ENCODE assay signal across 15 cellular contexts in the genomic region with DNA sequence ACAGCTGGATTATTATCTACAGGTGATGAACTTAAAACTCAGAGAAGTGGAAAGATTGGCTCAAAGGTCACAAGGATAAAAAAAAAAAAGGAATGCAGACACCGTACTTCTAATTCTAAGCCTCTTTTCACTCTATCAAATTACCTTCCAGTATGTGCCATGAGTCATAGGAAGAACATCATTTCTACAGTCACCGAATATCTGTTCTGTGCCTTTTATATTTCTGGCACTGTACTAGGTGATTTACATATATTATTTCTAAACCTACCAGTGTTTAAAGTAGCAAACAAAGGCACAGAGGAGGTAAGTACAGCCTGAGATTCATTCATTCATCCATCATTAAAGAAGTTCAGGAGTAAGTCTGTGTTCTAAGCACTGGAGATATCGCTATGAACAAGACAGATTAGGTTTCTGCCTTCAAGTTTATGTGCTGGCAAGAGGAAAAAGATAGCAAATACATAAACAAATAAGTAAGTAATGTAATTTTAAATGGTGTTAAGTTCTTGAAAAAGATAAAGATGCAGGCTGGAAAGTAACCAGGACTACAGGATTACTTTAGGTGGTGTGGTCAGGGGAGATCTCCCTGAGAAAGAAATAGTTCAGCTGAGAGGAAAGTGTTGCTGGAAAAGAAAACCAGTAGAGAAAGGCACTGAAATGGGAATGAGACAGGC.
A peak's percentile ranks its signal among the peaks of the same experiment; 100 is the strongest.
DNase-seq lines count a peak whose midpoint lies in the region; ATAC-seq and TF ChIP-seq lines count a peak whose summit lies in the region.
"Had no signal": no experiment of that assay in that cellular context is flagged by ENCODE, and none has a peak within 500 bp of the region (broad histone marks: within the 10 kb centered on the region; RNA-seq: fewer than 3 reads in every experiment).

No MANE protein-coding gene starts in this region.

- H3K4me3 ChIP-seq in SK-N-MC (no peak overlapping the region), skeletal muscle satellite cell (ENCODE audit: low read length) (no peak overlapping the region)
- H3K4me3 ChIP-seq: ascending aorta had no signal

- H3K4me2 ChIP-seq in skeletal muscle satellite cell (ENCODE audit: low read length), result peak overlapping the region; percentile 16

- peaks cover 34% of the 10 kb centered on the region for H3K4me1 ChIP-seq in foreskin keratinocyte
- H3K4me1 ChIP-seq in skeletal muscle satellite cell (ENCODE audit: control insufficient read depth, insufficient read depth, low read length), result peaks cover 52% of the 10 kb centered on the region

- CTCF ChIA-PET in HEK293T (lab: Yijun Ruan, JAX), result interaction anchor here (0.7 to 1.9 kb wide), 3 partner anchors 23 to 360 kb away, joined by 3 to 6 read pairs (median 3); no protein-coding TSS in a partner anchor

- no peak for DNase-seq in HEK293T (ENCODE audit: extremely low spot score)
- DNase-seq in SK-N-MC (ENCODE audit: low read depth, low spot score), result no peak
- DNase-seq in foreskin keratinocyte, result peak in 1 of 2 donors; percentile 58
- no peak for DNase-seq in Kasumi-1 (lab: John Stamatoyannopoulos, UW)
- DNase-seq in DMS79 treated with DMSO at 0.1 percent for 48 hours (lab: John Stamatoyannopoulos, UW), result no peak
- DNase-seq: activated B cell treated with CpG ODN at 0.5 μM for 24 hours; activated T-cell treated with anti-CD3 and anti-CD28 coated beads, Interleukin-2, amount 50 U/mL, for 24 hours; COR-L47; NCI-H1436 treated with DMSO at 0.1 percent for 48 hours; NCI-H82; right cardiac atrium; substantia nigra had no signal

- H3K9me3 ChIP-seq in SK-N-MC (ENCODE audit: low read depth, low read length), result no peaks in the 10 kb centered on the region
- H3K9me3 ChIP-seq in skeletal muscle satellite cell (replicated peaks; ENCODE audit: low read length), result no peaks in the 10 kb centered on the region
- H3K9me3 ChIP-seq: ascending aorta had no signal

- H3K9ac ChIP-seq in SK-N-MC (ENCODE audit: insufficient read length), result no peak overlapping the region
- no peak overlapping the region for H3K9ac ChIP-seq in skeletal muscle satellite cell (ENCODE audit: low read depth, low read length)

- H3K36me3 ChIP-seq in SK-N-MC (ENCODE audit: insufficient read depth, low read length) (no peaks in the 10 kb centered on the region), skeletal muscle satellite cell (ENCODE audit: insufficient read depth, low read length) (no peaks in the 10 kb centered on the region)
- H3K36me3 ChIP-seq: ascending aorta had no signal

- ATAC-seq in foreskin keratinocyte (peak; percentile 81), GM21619 (IDR thresholded peaks at IDR 0.05; ENCODE audit: unreplicated experiment) (no peak)
- ATAC-seq: right cardiac atrium had no signal

- H3K27me3 ChIP-seq in foreskin keratinocyte, result no peaks in the 10 kb centered on the region
- H3K27me3 ChIP-seq in skeletal muscle satellite cell (ENCODE audit: control insufficient read depth, insufficient read depth, low read length), result no peaks in the 10 kb centered on the region
- H3K27me3 ChIP-seq: ascending aorta had no signal

- POLR2A ChIA-PET in HEK293T (lab: Yijun Ruan, JAX), result no interaction called here

- no peak for TF ChIP-seq CTCF in foreskin keratinocyte (conservative IDR thresholded peaks at IDR 0.05)

- H3K27ac ChIP-seq in SK-N-MC (peak overlapping the region; percentile 68; the same call in 1 of the 2 replicates), foreskin keratinocyte (no peak overlapping the region)
- H3K27ac ChIP-seq: ascending aorta had no signal

TF ChIP-seq in HEK293T, 16 proteins besides CTCF, POLR2A, EP300 and RAD21:
- TF ChIP-seq FOXA1 (IDR thresholded peaks at IDR 0.05) (no peak), ZNF384 (IDR thresholded peaks at IDR 0.05) (peak; percentile 60)
